ENCODE assay signal across 18 cellular contexts in the genomic region with DNA sequence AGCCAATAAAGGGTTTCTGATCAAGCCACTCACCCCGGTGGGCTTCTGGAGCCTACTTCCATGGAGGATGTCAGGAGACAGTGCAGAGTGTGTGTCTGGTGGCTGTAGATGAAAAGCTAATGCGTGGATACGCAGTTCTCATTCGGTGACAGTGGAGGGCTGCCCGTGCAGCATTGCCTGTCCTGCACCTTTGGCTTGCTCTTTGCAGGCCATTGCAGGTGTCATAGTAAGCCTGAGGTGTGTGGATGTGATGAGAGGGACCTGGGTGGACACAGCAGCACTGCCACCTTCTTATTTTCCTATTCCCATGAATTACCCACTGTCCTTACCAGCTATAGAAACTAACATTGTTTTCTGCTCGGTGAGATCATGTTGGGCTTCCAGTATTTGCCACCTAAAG.
"Had no signal": no experiment of that assay in that cellular context is flagged by ENCODE, and none has a peak within 500 bp of the region (broad histone marks: within the 10 kb centered on the region; RNA-seq: fewer than 3 reads in every experiment).

No MANE protein-coding gene starts in this region.

- H3K36me3 ChIP-seq: esophagus squamous epithelium, gastrocnemius medialis, heart right ventricle, left lung, lower lobe of right lung had no signal

- H3K9me3 ChIP-seq: esophagus squamous epithelium, gastrocnemius medialis, left lung, lower lobe of right lung had no signal

- H3K27ac ChIP-seq: coronary artery, dorsolateral prefrontal cortex, esophagus squamous epithelium, gastrocnemius medialis, heart right ventricle, left lung, lower lobe of right lung had no signal

- H3K4me1 ChIP-seq: esophagus squamous epithelium, gastrocnemius medialis, heart right ventricle, left lung, lower lobe of right lung had no signal

- H3K27me3 ChIP-seq: gastrocnemius medialis, left lung had no signal

- DNase-seq: dermis blood vessel endothelial cell; dorsolateral prefrontal cortex; effector CD4-positive, alpha-beta T cell; effector memory CD4-positive, alpha-beta T cell; esophagus squamous epithelium; foreskin fibroblast; foreskin melanocyte; gastrocnemius medialis; glutamatergic neuron; heart right ventricle; hippocampal formation; left cardiac atrium; left lung; left ventricle myocardium superior; lower lobe of right lung; mesendoderm; midbrain had no signal

- H3K4me3 ChIP-seq: coronary artery, dorsolateral prefrontal cortex, esophagus squamous epithelium, gastrocnemius medialis, heart right ventricle, left lung, lower lobe of right lung had no signal

- ATAC-seq: gastrocnemius medialis, heart right ventricle, left cardiac atrium, left lung, left ventricle myocardium superior, lower lobe of right lung had no signal
